ENCODE assay signal across 22 cellular contexts in the genomic region with DNA sequence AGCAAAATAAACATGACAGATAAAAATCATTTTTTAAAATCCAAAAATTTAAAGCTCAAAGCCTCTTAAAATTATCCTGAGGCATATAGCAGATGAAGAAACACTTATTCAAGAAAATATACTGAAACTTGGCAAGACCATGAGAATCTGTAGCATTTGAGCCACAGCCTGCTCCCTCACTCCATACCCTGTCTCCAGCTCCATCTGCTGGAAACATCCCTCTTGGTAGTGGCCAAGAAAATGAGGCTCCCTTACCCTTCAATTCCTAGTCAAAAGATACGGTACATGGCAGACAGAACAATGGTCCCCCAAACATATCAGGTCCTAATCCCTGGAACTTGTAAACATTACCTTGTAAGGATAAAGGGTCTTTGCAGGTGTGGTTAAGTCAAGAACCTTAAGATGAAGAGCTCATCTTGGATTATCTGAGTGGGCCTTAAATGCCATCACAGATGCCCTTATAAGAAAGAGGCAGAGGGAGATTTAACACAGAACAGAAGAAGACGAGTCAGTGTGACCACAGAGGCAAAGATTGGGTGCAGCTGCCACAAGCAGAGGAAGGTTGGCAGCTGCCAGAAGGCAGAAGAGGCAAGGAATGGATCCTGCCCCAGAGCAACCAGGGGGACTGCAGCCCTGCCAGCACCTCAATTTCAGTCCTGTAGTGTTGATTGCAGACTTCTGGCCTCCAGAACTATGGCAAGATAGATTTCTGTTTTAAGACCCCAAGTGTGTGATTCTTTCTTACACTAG.
DNase-seq lines count a peak whose midpoint lies in the region; ATAC-seq, FAIRE-seq and TF ChIP-seq lines count a peak whose summit lies in the region.
"Had no signal": no experiment of that assay in that cellular context is flagged by ENCODE, and none has a peak within 500 bp of the region (broad histone marks: within the 10 kb centered on the region; RNA-seq: fewer than 3 reads in every experiment).

No MANE protein-coding gene starts in this region.

- peaks cover 4% of the 10 kb centered on the region for H3K9me3 Mint-ChIP-seq in activated CD4-positive, alpha-beta T cell treated with anti-CD3 and anti-CD28 coated beads, Interleukin-2, amount 10 ng/mL, durations not matched to agents 7 days and 5 days

- H3K27me3 ChIP-seq in H7 (ENCODE audit: control insufficient read depth, insufficient read depth, low read length) (no peaks in the 10 kb centered on the region), HepG2 (ENCODE audit: control insufficient read depth in 1 of 2, insufficient read depth in 2 of 2, low read length in 2 of 2) (no peaks in the 10 kb centered on the region; a peak in 1 of 5 replicates)

- H3K36me3 Mint-ChIP-seq in activated CD4-positive, alpha-beta T cell treated with anti-CD3 and anti-CD28 coated beads, Interleukin-2, amount 10 ng/mL, durations not matched to agents 7 days and 5 days (ENCODE audit: low read depth): no peaks in the 10 kb centered on the region

- 63% methylated on average over 2 of the region's 2 CpGs for WGBS in A549 (ENCODE audit: missing lambda C conversion rate)
- WGBS in HepG2 (ENCODE audit: low lambda C conversion rate): 0% methylated on average over 2 of the region's 2 CpGs

- TF ChIP-seq CTCF in A549 (IDR thresholded peaks at IDR 0.05) (peak; percentile 10; the same call in 1 of the 3 replicates), HepG2 (CRISPR knock-in tag; IDR thresholded peaks at IDR 0.05) (peak; percentile 36)

- no peaks in the 10 kb centered on the region for H3K4me1 Mint-ChIP-seq in activated CD4-positive, alpha-beta T cell treated with anti-CD3 and anti-CD28 coated beads, Interleukin-2, amount 10 ng/mL, durations not matched to agents 7 days and 5 days
- H3K4me1 Mint-ChIP-seq: GM23338 had no signal

- H3K4me1 ChIP-seq in A549 (no peaks in the 10 kb centered on the region), HepG2 (ENCODE audit: insufficient read depth, low read length) (no peaks in the 10 kb centered on the region)

- POLR2A ChIA-PET in A549 (lab: Yijun Ruan, JAX): no interaction called here
- POLR2A ChIA-PET in HepG2 (lab: Yijun Ruan, JAX): no interaction called here
- POLR2A ChIA-PET in activated CD4-positive, alpha-beta T cell treated with anti-CD3 and anti-CD28 coated beads, Interleukin-2, amount 10 ng/mL, durations not matched to agents 7 days and 5 days (lab: Charles Lee): no interaction called here

- TF ChIP-seq EP300 in A549 (IDR thresholded peaks at IDR 0.05): no peak
- TF ChIP-seq EP300 in HepG2 (IDR thresholded peaks at IDR 0.05; ENCODE audit: low read depth in 2 of 2, low read length in 2 of 2): no peak
- no peak for TF ChIP-seq EP300 in HepG2 (CRISPR knock-in tag; IDR thresholded peaks at IDR 0.05; ENCODE audit: borderline replicate concordance)

- intact Hi-C loops in HepG2 (cut with micrococcal nuclease; ENCODE audit: unreplicated experiment): no loop called here

- CTCF ChIA-PET in A549 (lab: Yijun Ruan, JAX) (interaction anchor here (0.9 to 1.0 kb wide), 2 partner anchors 18 to 47 kb away, joined by 3 read pairs; no protein-coding TSS in a partner anchor), HepG2 (lab: Yijun Ruan, JAX; ENCODE audit: low intra/inter-chr PET ratio, low total read pairs) (interaction anchor here (0.7 kb wide), 1 partner anchor 214 kb away, joined by 3 read pairs; no protein-coding TSS in a partner anchor)
- CTCF ChIA-PET in activated CD4-positive, alpha-beta T cell treated with anti-CD3 and anti-CD28 coated beads, Interleukin-2, amount 10 ng/mL, durations not matched to agents 7 days and 5 days (lab: Charles Lee): no interaction called here

- H3K9me3 ChIP-seq in A549 (no peaks in the 10 kb centered on the region; the same call in 2 of the 3 replicates), HepG2 (ENCODE audit: low read length) (no peaks in the 10 kb centered on the region)

- FAIRE-seq in A549 (lab: Jason Lieb, UNC): no peak
- no peak for FAIRE-seq in HepG2 (lab: Jason Lieb, UNC)
- FAIRE-seq: G401.6, K562 had no signal

- no peaks in the 10 kb centered on the region for H3K79me2 ChIP-seq in HepG2 (ENCODE audit: insufficient read depth, low read length)

- DNase-seq in A549 (ENCODE audit: low read depth in 1 of 2, low spot score in 1 of 2) (peak in 1 of 2 experiments; percentile 29), H7 (peak; percentile 41), OCI-M1 (lab: John Stamatoyannopoulos, UW) (peak; percentile 13), HepG2 (ENCODE audit: low spot score) (no peak), DMS 273 (lab: John Stamatoyannopoulos, UW; ENCODE audit: unreplicated experiment) (no peak), NCI-H82 treated with DMSO at 0.1 percent for 48 hours (lab: John Stamatoyannopoulos, UW; ENCODE audit: unreplicated experiment) (no peak)
- no peak for DNase-seq in activated CD4-positive, alpha-beta T cell treated with anti-CD3 and anti-CD28 coated beads, Interleukin-2, amount 10 ng/mL, durations not matched to agents 7 days and 5 days
- no peak for DNase-seq in activated CD4-positive, alpha-beta T cell treated with anti-CD3 and anti-CD28 coated beads for 4 hours
- DNase-seq: C1 segment of cervical spinal cord, DMS79 treated with DMSO at 0.1 percent for 48 hours, MV-4-11, NCI-H1417, NCI-H187, NCI-H345, NCI-H524 treated with DMSO at 0.1 percent for 48 hours, RPMI8226, SIG-M5 had no signal

- H4K20me1 ChIP-seq in HepG2 (ENCODE audit: insufficient read depth, low read length): no peaks in the 10 kb centered on the region

- in situ Hi-C loops in HepG2 (cut with HindIII; ENCODE audit: extremely low pct_ligation_motif_present, low pct_unique_long_range_greater_than_20kb): no loop called here

- H2AFZ ChIP-seq in HepG2 (ENCODE audit: low read length): no peak overlapping the region
- H2AFZ ChIP-seq: GM23338 had no signal

- no peak overlapping the region for H3K27ac Mint-ChIP-seq in activated CD4-positive, alpha-beta T cell treated with anti-CD3 and anti-CD28 coated beads, Interleukin-2, amount 10 ng/mL, durations not matched to agents 7 days and 5 days
- H3K27ac Mint-ChIP-seq: GM23338; T-helper 1 cell treated with Interleukin-12 subunit alpha and Interleukin-12 subunit beta and Interleukin-4 antibody, amounts not matched to agents 30 μg/mL and 1 μg/mL, for 36 hours had no signal

- no TSS peak for BruUV-seq in HepG2 (replicated peaks; lab: Mats Ljungman, UMichigan)

- H3K36me3 ChIP-seq in H7 (replicated peaks; ENCODE audit: control insufficient read depth, insufficient read depth, low read length) (no peaks in the 10 kb centered on the region), HepG2 (replicated peaks in 1 of 2; ENCODE audit: control insufficient read depth in 1 of 2, insufficient read depth in 2 of 2, low read length in 2 of 2) (no peaks in the 10 kb centered on the region)

- H3K9ac ChIP-seq in HepG2 (ENCODE audit: insufficient read depth, low read depth, low read length): no peak overlapping the region

- H3K4me3 ChIP-seq in A549 (no peak overlapping the region), H7 (ENCODE audit: insufficient read depth, low read depth, low read length) (no peak overlapping the region), HepG2 (replicated peaks in 1 of 3; ENCODE audit: insufficient read depth in 1 of 3, low read depth in 2 of 3, low read length in 3 of 3) (no peak overlapping the region)
- H3K4me3 ChIP-seq: GM23338, K562 had no signal

- H3K4me2 ChIP-seq in A549: no peak overlapping the region
- H3K4me2 ChIP-seq in HepG2 (ENCODE audit: low read depth, low read length): no peak overlapping the region
- H3K4me2 ChIP-seq: GM23338 had no signal

- TF ChIP-seq RAD21 in A549 (conservative IDR thresholded peaks at IDR 0.05 in 1 of 2, IDR thresholded peaks at IDR 0.05 in 1 of 2): peak in 1 of 2 experiments; percentile 29; a peak in 1 of 5 replicates
- no peak for TF ChIP-seq RAD21 in HepG2 (CRISPR knock-in tag; IDR thresholded peaks at IDR 0.05)

- ATAC-seq in A549: peak in 1 of 2 experiments; percentile 59; a peak in 1 of 6 replicates
- ATAC-seq in HepG2: peak; percentile 51; the same call in 2 of the 3 replicates
- ATAC-seq: GM23338, HCT116, K562 had no signal

- H3K27ac ChIP-seq in A549: 0 out of 6 replicates have a peak overlapping the region, but pooled peaks of 1 of the 2 experiments have one; percentile 23
- H3K27ac ChIP-seq in HepG2 (ENCODE audit: extremely low read length, insufficient read depth, low read length): no peak overlapping the region

- TF ChIP-seq POLR2A in A549 (IDR thresholded peaks at IDR 0.05; ENCODE audit: low read length) (no peak), HepG2 (IDR thresholded peaks at IDR 0.05; ENCODE audit: insufficient read depth in 1 of 2, low read depth in 2 of 2, low read length in 2 of 2) (no peak)

- no peak overlapping the region for H3K4me3 Mint-ChIP-seq in activated CD4-positive, alpha-beta T cell treated with anti-CD3 and anti-CD28 coated beads, Interleukin-2, amount 10 ng/mL, durations not matched to agents 7 days and 5 days
- H3K4me3 Mint-ChIP-seq: GM23338; T-helper 1 cell treated with Interleukin-12 subunit alpha and Interleukin-12 subunit beta and Interleukin-4 antibody, amounts not matched to agents 30 μg/mL and 1 μg/mL, for 36 hours had no signal

- H3K27me3 Mint-ChIP-seq in activated CD4-positive, alpha-beta T cell treated with anti-CD3 and anti-CD28 coated beads, Interleukin-2, amount 10 ng/mL, durations not matched to agents 7 days and 5 days: no peaks in the 10 kb centered on the region

TF ChIP-seq in A549, 52 proteins besides CTCF, POLR2A, EP300 and RAD21 (continues in another document):
- no peak for TF ChIP-seq HOXB5 (CRISPR knock-in tag; IDR thresholded peaks at IDR 0.05)
- TF ChIP-seq NFE2L2 (conservative IDR thresholded peaks at IDR 0.05; ENCODE audit: low read length): no peak
- no peak for TF ChIP-seq TFCP2L1 (CRISPR knock-in tag; IDR thresholded peaks at IDR 0.05)
- no peak for TF ChIP-seq BHLHE40 (IDR thresholded peaks at IDR 0.05; ENCODE audit: low read depth, low read length)
- no peak for TF ChIP-seq FOSB (CRISPR knock-in tag; IDR thresholded peaks at IDR 0.05)
- TF ChIP-seq SMC3 (IDR thresholded peaks at IDR 0.05): no peak
- no peak for TF ChIP-seq GATA3 (IDR thresholded peaks at IDR 0.05; ENCODE audit: borderline replicate concordance)

TF ChIP-seq in HepG2, 621 proteins besides CTCF, POLR2A, EP300 and RAD21 (continues in another document):
- peak; percentile 62 for TF ChIP-seq STAG1 (CRISPR knock-in tag; IDR thresholded peaks at IDR 0.05)
- TF ChIP-seq, protein P1, sequence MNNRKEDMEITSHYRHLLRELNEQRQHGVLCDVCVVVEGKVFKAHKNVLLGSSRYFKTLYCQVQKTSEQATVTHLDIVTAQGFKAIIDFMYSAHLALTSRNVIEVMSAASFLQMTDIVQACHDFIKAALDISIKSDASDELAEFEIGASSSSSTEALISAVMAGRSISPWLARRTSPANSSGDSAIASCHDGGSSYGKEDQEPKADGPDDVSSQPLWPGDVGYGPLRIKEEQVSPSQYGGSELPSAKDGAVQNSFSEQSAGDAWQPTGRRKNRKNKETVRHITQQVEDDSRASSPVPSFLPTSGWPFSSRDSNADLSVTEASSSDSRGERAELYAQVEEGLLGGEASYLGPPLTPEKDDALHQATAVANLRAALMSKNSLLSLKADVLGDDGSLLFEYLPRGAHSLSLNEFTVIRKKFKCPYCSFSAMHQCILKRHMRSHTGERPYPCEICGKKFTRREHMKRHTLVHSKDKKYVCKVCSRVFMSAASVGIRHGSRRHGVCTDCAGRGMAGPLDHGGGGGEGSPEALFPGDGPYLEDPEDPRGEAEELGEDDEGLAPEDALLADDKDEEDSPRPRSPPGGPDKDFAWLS (CRISPR knock-in tag; IDR thresholded peaks at IDR 0.05; ENCODE audit: borderline replicate concordance): no peak
- TF ChIP-seq SMC3 (IDR thresholded peaks at IDR 0.05; ENCODE audit: low read length): peak; percentile 27; the same call in 1 of the 2 replicates

Comparison
In these comparisons a context has a peak if more than half of its experiments do, and no peak if none do; other contexts are left out.
1. DNase-seq: peak in H7 (single experiment) and OCI-M1 (single experiment); none in HepG2 (single experiment), DMS 273 (single experiment), activated CD4-positive, alpha-beta T cell treated with anti-CD3 and anti-CD28 coated beads, Interleukin-2, amount 10 ng/mL, durations not matched to agents 7 days and 5 days (single experiment), NCI-H82 treated with DMSO at 0.1 percent for 48 hours (single experiment) and activated CD4-positive, alpha-beta T cell treated with anti-CD3 and anti-CD28 coated beads for 4 hours (0 of 2).